8 cellular contexts compared by ENCODE assay signal in genomic region chr10:82827901-82828300, GRCh38.
"Had no signal": no experiment of that assay in that cellular context is flagged by ENCODE, and none has a peak within 500 bp of the region (broad histone marks: within the 10 kb centered on the region; RNA-seq: fewer than 3 reads in every experiment).

No MANE protein-coding gene starts in this region.

- DNase-seq: GM23248, GOT3, H7, IMR-90, KG1 had no signal

- H3K4me1 ChIP-seq: HAP-1 had no signal

- H3K4me3 ChIP-seq: GM23248, HAP-1, K562 had no signal

- H3K36me3 ChIP-seq: HAP-1 had no signal

- H3K9me3 ChIP-seq: HAP-1 had no signal

- H2AFZ ChIP-seq: GM23248 had no signal

- H3K9ac ChIP-seq: GM23248 had no signal

- ATAC-seq: HCT116, K562 had no signal

- H3K27ac ChIP-seq: GM23248 had no signal
